1 cellular context compared by ENCODE assay signal in the genomic region with DNA sequence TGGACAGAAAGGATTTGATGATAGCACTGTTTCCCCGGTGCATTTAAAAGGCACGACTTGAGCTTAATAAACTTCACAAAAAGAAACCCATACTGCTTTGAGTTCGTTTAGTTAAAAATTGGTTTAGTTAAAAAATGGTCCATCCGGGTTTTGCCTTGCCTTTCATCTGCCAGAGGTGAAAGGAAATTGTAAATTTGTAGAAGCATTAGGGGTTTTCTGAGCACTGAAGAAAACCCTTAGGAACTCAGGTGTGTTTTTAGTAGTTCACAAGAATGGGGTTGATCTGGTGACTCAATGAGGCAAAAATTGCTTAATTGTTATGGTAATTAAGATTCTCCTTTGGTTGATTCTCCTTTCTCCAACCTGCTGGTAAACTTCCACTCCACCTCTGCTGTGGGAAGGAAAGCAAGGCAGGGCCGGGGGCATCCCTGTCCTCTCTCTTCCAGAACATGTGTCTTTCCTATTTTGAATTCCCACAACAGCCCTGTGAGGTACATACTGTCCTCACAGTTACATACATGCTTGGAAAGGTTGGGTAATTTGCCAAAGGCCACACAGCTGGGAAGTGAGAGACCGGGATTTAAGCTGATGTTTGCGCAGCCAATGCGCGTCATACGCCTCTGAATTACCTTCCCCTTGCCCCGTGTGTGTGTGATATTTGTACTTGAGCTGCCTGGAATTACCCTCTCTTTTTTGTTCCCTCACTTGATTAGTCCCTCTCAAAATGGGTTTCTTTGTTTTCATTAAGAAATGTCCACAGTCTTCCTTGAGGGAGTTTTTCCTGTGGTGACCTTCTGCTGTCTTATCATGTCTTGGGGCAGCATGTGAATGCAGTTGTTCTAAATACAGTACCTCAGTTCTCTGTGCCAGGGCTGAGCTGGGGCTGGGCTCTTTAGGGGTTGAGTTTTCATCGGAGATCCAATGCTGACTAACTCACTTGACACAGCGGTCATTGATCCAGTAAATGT.
TF ChIP-seq lines count a peak whose summit lies in the region.

No MANE protein-coding gene starts in this region.

TF ChIP-seq in HepG2, 621 proteins besides CTCF, POLR2A, EP300 and RAD21:
- TF ChIP-seq SP5 (CRISPR knock-in tag; IDR thresholded peaks at IDR 0.05; ENCODE audit: borderline replicate concordance, low read depth), result no peak
- TF ChIP-seq, protein P1, sequence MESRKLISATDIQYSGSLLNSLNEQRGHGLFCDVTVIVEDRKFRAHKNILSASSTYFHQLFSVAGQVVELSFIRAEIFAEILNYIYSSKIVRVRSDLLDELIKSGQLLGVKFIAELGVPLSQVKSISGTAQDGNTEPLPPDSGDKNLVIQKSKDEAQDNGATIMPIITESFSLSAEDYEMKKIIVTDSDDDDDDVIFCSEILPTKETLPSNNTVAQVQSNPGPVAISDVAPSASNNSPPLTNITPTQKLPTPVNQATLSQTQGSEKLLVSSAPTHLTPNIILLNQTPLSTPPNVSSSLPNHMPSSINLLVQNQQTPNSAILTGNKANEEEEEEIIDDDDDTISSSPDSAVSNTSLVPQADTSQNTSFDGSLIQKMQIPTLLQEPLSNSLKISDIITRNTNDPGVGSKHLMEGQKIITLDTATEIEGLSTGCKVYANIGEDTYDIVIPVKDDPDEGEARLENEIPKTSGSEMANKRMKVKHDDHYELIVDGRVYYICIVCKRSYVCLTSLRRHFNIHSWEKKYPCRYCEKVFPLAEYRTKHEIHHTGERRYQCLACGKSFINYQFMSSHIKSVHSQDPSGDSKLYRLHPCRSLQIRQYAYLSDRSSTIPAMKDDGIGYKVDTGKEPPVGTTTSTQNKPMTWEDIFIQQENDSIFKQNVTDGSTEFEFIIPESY (CRISPR knock-in tag; IDR thresholded peaks at IDR 0.05), result peak; percentile 44; the same call in 1 of the 2 replicates
- no peak for TF ChIP-seq SYNCRIP (IDR thresholded peaks at IDR 0.05; ENCODE audit: insufficient read depth, low read depth, low read length)
